Comparison of ENCODE assay signal across 8 cellular contexts in genomic region chr5:14870347-14871083, GRCh38. TPM values are rescaled to one million over a fixed set of nuclear protein-coding genes. Genes with fewer than 3 reads are reported as not detected.
DNase-seq lines count a peak whose midpoint lies in the region; ATAC-seq and TF ChIP-seq lines count a peak whose summit lies in the region.

No MANE protein-coding gene starts in this region.

- H3K27ac ChIP-seq in upper lobe of right lung: peak overlapping the region; percentile 51

- TF ChIP-seq CTCF in GM10248 (IDR thresholded peaks at IDR 0.05; ENCODE audit: control extremely low read depth, extremely low read depth, low read depth, missing control alignments) (no peak), osteocyte (IDR thresholded peaks at IDR 0.05) (no peak), upper lobe of right lung (IDR thresholded peaks at IDR 0.05) (no peak)

- no peak overlapping the region for H3K27ac Mint-ChIP-seq in osteocyte (ENCODE audit: unreplicated experiment)

- no peak for ATAC-seq in upper lobe of right lung
- no peak for ATAC-seq in GM18907 (IDR thresholded peaks at IDR 0.05; ENCODE audit: unreplicated experiment)
- no peak for ATAC-seq in GM18511 (IDR thresholded peaks at IDR 0.05; ENCODE audit: unreplicated experiment)

- H3K4me3 ChIP-seq in upper lobe of right lung: peak overlapping the region; percentile 81

- no peaks in the 10 kb centered on the region for H3K27me3 ChIP-seq in upper lobe of right lung

- DNase-seq in GM10248 (ENCODE audit: extremely low spot score) (peak; percentile 30), NCI-H1694 (lab: John Stamatoyannopoulos, UW) (peak; percentile 55), fibroblast of peridontal ligament (ENCODE audit: extremely low read depth) (peak; percentile 18), osteocyte (ENCODE audit: extremely low spot score, unreplicated experiment) (no peak), upper lobe of right lung (no peak)
- DNase-seq in activated T-cell treated with anti-CD3 and anti-CD28 coated beads, Interleukin-2, amount 50 U/mL, for 1 hour: peak; percentile 32

- H3K36me3 ChIP-seq in upper lobe of right lung: no peaks in the 10 kb centered on the region

- H3K4me1 Mint-ChIP-seq in osteocyte (ENCODE audit: unreplicated experiment): peaks cover 23% of the 10 kb centered on the region

- CTCF ChIA-PET in GM10248 (lab: Yijun Ruan, JAX): interaction anchor here (0.8 to 1.4 kb wide), 8 partner anchors 10 to 144 kb away, joined by 3 to 6 read pairs (median 3); no protein-coding TSS in a partner anchor

- H3K4me1 ChIP-seq in upper lobe of right lung: peaks cover 24% of the 10 kb centered on the region

- intact Hi-C loops in upper lobe of right lung (cut with DNase I): no loop called here

- H3K27me3 Mint-ChIP-seq in osteocyte (ENCODE audit: unreplicated experiment): peaks cover 22% of the 10 kb centered on the region

- no peaks in the 10 kb centered on the region for H3K36me3 Mint-ChIP-seq in osteocyte (ENCODE audit: unreplicated experiment)

- H3K9me3 Mint-ChIP-seq in osteocyte (ENCODE audit: unreplicated experiment): no peaks in the 10 kb centered on the region

- no peaks in the 10 kb centered on the region for H3K9me3 ChIP-seq in upper lobe of right lung

- H3K4me3 Mint-ChIP-seq in osteocyte (ENCODE audit: unreplicated experiment): peak overlapping the region; percentile 74

- POLR2A ChIA-PET in GM10248 (lab: Yijun Ruan, JAX): interaction anchor here (0.6 to 0.7 kb wide), 2 partner anchors 103 to 724 kb away, joined by 3 read pairs; no protein-coding TSS in a partner anchor

RNA-seq across cellular contexts. Expression of gene ANKH, which starts 1.1 kb away (rescaled TPM):
- 44.6 and 50.8 TPM in 2 replicates for total RNA-seq in osteocyte
- 67.2 TPM for total RNA-seq in upper lobe of right lung

Comparison
In these comparisons a context has a peak if more than half of its experiments do, and no peak if none do; other contexts are left out.
1. DNase-seq: peak in GM10248 (single experiment), NCI-H1694 (single experiment), activated T-cell treated with anti-CD3 and anti-CD28 coated beads, Interleukin-2, amount 50 U/mL, for 1 hour (single experiment) and fibroblast of peridontal ligament (single experiment); none in osteocyte (single experiment) and upper lobe of right lung (single experiment).